29 cellular contexts compared by ENCODE assay signal in genomic region chr6:42243046-42243445, GRCh38. TPM values are rescaled to one million over a fixed set of nuclear protein-coding genes. Genes with fewer than 3 reads are reported as not detected.
"Had no signal": no experiment of that assay in that cellular context is flagged by ENCODE, and none has a peak within 500 bp of the region (broad histone marks: within the 10 kb centered on the region; RNA-seq: fewer than 3 reads in every experiment).

No MANE protein-coding gene starts in this region.

- H3K4me3 Mint-ChIP-seq: activated CD4-positive, alpha-beta memory T cell treated with anti-CD3 and anti-CD28 coated beads for 36 hours; activated CD4-positive, alpha-beta T cell treated with anti-CD3 and anti-CD28 coated beads, Interleukin-2, amount 10 ng/mL, durations not matched to agents 24 days and 14 days; activated naive CD4-positive, alpha-beta T cell treated with anti-CD3 and anti-CD28 coated beads, Interleukin-2, amount 50 U/mL, for 24 hours; activated naive CD8-positive, alpha-beta T cell treated with anti-CD3 and anti-CD28 coated beads, Interleukin-2, amount 50 U/mL, for 24 hours; activated T-helper 1 cell treated with anti-CD3 and anti-CD28 coated beads, Interleukin-12 subunit alpha, Interleukin-12 subunit beta, Interleukin-2, Interleukin-4 antibody, amounts not matched to agents 30 ng/mL and 10 ng/mL and 1 ng/mL, durations not matched to agents 14 hours and 24 hours and 36 hours; brain; natural killer cell treated with Interleukin-12 subunit alpha and Interleukin-12 subunit beta and Interleukin-15 and Interleukin-18, amount 100 ng/mL, for 72 hours; T-helper 17 cell had no signal

- H3K27me3 Mint-ChIP-seq: activated CD4-positive, alpha-beta memory T cell treated with anti-CD3 and anti-CD28 coated beads for 36 hours; activated CD4-positive, alpha-beta T cell treated with anti-CD3 and anti-CD28 coated beads, Interleukin-2, amount 10 ng/mL, durations not matched to agents 24 days and 14 days; activated naive CD4-positive, alpha-beta T cell treated with anti-CD3 and anti-CD28 coated beads, Interleukin-2, amount 50 U/mL, for 24 hours; activated naive CD8-positive, alpha-beta T cell treated with anti-CD3 and anti-CD28 coated beads, Interleukin-2, amount 50 U/mL, for 24 hours; brain; natural killer cell treated with Interleukin-12 subunit alpha and Interleukin-12 subunit beta and Interleukin-15 and Interleukin-18, amount 100 ng/mL, for 72 hours; T-helper 17 cell had no signal

- H3K27ac ChIP-seq: cardiac muscle cell, coronary artery, epithelial cell of prostate, heart right ventricle, left lung, right lobe of liver, testis, transverse colon, WERI-Rb-1 had no signal

- H3K27me3 ChIP-seq: cardiac muscle cell, esophagus squamous epithelium, heart right ventricle, left lung, right lobe of liver, testis, transverse colon had no signal

- H3K4me3 ChIP-seq: cardiac muscle cell, coronary artery, esophagus squamous epithelium, heart right ventricle, left lung, mucosa of descending colon, right lobe of liver, testis, transverse colon had no signal

- H3K36me3 ChIP-seq: right lobe of liver, transverse colon had no signal

- H3K9me3 Mint-ChIP-seq: activated CD4-positive, alpha-beta memory T cell treated with anti-CD3 and anti-CD28 coated beads for 36 hours; activated CD4-positive, alpha-beta T cell treated with anti-CD3 and anti-CD28 coated beads, Interleukin-2, amount 10 ng/mL, durations not matched to agents 24 days and 14 days; activated naive CD4-positive, alpha-beta T cell treated with anti-CD3 and anti-CD28 coated beads, Interleukin-2, amount 50 U/mL, for 24 hours; activated naive CD8-positive, alpha-beta T cell treated with anti-CD3 and anti-CD28 coated beads, Interleukin-2, amount 50 U/mL, for 24 hours; activated T-helper 1 cell treated with anti-CD3 and anti-CD28 coated beads, Interleukin-12 subunit alpha, Interleukin-12 subunit beta, Interleukin-2, Interleukin-4 antibody, amounts not matched to agents 30 ng/mL and 10 ng/mL and 1 ng/mL, durations not matched to agents 14 hours and 24 hours and 36 hours; brain; natural killer cell treated with Interleukin-12 subunit alpha and Interleukin-12 subunit beta and Interleukin-15 and Interleukin-18, amount 100 ng/mL, for 72 hours had no signal

- H3K4me1 Mint-ChIP-seq: activated CD4-positive, alpha-beta T cell treated with anti-CD3 and anti-CD28 coated beads, Interleukin-2, amount 10 ng/mL, durations not matched to agents 24 days and 14 days; activated naive CD4-positive, alpha-beta T cell treated with anti-CD3 and anti-CD28 coated beads, Interleukin-2, amount 50 U/mL, for 24 hours; activated naive CD8-positive, alpha-beta T cell treated with anti-CD3 and anti-CD28 coated beads, Interleukin-2, amount 50 U/mL, for 24 hours; brain had no signal

- H3K4me1 ChIP-seq: heart right ventricle, left lung, right lobe of liver, testis, transverse colon had no signal

- H3K27ac Mint-ChIP-seq: activated CD4-positive, alpha-beta memory T cell treated with anti-CD3 and anti-CD28 coated beads for 36 hours; activated CD4-positive, alpha-beta T cell treated with anti-CD3 and anti-CD28 coated beads, Interleukin-2, amount 10 ng/mL, durations not matched to agents 24 days and 14 days; activated naive CD4-positive, alpha-beta T cell treated with anti-CD3 and anti-CD28 coated beads, Interleukin-2, amount 50 U/mL, for 24 hours; activated T-helper 1 cell treated with anti-CD3 and anti-CD28 coated beads, Interleukin-12 subunit alpha, Interleukin-12 subunit beta, Interleukin-2, Interleukin-4 antibody, amounts not matched to agents 30 ng/mL and 10 ng/mL and 1 ng/mL, durations not matched to agents 14 hours and 24 hours and 36 hours; brain; natural killer cell treated with Interleukin-12 subunit alpha and Interleukin-12 subunit beta and Interleukin-15 and Interleukin-18, amount 100 ng/mL, for 72 hours; T-helper 17 cell had no signal

- DNase-seq: activated CD4-positive, alpha-beta memory T cell treated with anti-CD3 and anti-CD28 coated beads for 36 hours; activated CD4-positive, alpha-beta T cell treated with anti-CD3 and anti-CD28 coated beads, Interleukin-2, amount 10 ng/mL, durations not matched to agents 24 days and 14 days; activated CD4-positive, CD25-positive, alpha-beta regulatory T cell treated with anti-CD3 and anti-CD28 coated beads, Interleukin-2, amount 50 U/mL, for 72 hours; activated CD8-positive, alpha-beta memory T cell treated with anti-CD3 and anti-CD28 coated beads, Interleukin-2, amount 50 U/mL, for 4 hours; activated gamma-delta T cell treated with Interleukin-2 at 50 U/mL for 16 hours; activated naive CD8-positive, alpha-beta T cell treated with anti-CD3 and anti-CD28 coated beads, Interleukin-2, amount 50 U/mL, for 24 hours; activated T-cell treated with anti-CD3 and anti-CD28 coated beads, Interleukin-2, amount 50 U/mL, for 1 hour; amygdala; esophagus squamous epithelium; foreskin melanocyte; kidney glomerular epithelial cell; left lung; mucosa of descending colon; right lobe of liver; stimulated activated CD4-positive, alpha-beta T cell treated with anti-CD3 and anti-CD28 coated beads, Interleukin-2, amount 100 ng/mL, for 48 hours; stimulated activated naive CD8-positive, alpha-beta T cell treated with anti-CD3 and anti-CD28 coated beads, Interleukin-15, Interleukin-2, amounts not matched to agents 100 U/mL and 50 U/mL, for 24 hours; T-helper 17 cell; T1000; testis; transverse colon; WERI-Rb-1 had no signal

- ATAC-seq: activated naive CD8-positive, alpha-beta T cell treated with anti-CD3 and anti-CD28 coated beads, Interleukin-2, amount 50 U/mL, for 24 hours; left lung; mucosa of descending colon; natural killer cell treated with Interleukin-12 subunit alpha and Interleukin-12 subunit beta and Interleukin-15 and Interleukin-18, amount 100 ng/mL, for 72 hours; stimulated activated naive CD8-positive, alpha-beta T cell treated with anti-CD3 and anti-CD28 coated beads, Interleukin-15, Interleukin-2, amounts not matched to agents 100 U/mL and 50 U/mL, for 24 hours; T-helper 17 cell had no signal

- H3K9me3 ChIP-seq: esophagus squamous epithelium, heart right ventricle, left lung, mucosa of descending colon, right lobe of liver, testis, transverse colon had no signal

RNA-seq across cellular contexts. Expression of gene GUCA1B, which starts 48.3 kb away (rescaled TPM):
- polyA plus RNA-seq: cardiac muscle cell had no signal
